In the genomic region with DNA sequence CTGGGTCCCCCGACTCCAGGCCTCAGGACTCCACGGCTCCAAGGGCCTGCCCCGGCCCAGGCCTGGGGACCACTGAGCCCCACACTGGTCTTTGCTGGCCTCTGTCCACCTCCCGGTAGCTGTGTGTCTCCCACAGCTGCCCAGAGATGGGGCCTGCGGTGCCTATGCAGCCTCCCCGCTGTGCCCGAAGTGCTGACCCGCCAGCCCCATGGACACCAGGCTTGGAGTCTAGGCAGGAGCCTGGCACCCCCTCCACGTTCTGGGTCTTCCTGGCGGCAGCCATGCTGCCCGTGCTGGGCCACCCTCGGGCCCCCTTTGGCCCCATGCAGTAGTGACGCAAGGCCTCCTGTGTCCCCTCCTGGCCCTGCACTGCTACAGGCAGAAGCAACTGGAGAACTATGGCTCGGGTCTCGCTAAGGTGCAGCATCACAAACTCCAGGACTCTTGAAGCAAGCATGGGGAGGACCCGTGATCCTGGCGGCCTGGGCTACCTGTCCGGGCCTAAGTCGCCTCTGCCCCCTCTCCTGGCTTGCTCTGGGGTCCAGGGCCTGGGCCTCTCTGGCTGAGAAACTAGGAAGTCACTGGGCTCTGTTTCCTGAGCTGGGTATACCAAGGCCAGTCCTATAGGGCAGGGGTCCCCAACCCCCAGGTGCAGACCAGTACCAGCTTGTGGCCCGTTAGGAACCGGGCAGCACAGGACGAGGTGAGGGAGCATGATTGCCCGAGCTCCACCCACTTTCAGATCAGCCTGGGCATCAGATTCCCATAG, we compare ENCODE assay signal across 6 cellular contexts. TPM values are rescaled to one million over a fixed set of nuclear protein-coding genes. Genes with fewer than 3 reads are reported as not detected.
DNase-seq lines count a peak whose midpoint lies in the region; ATAC-seq and TF ChIP-seq lines count a peak whose summit lies in the region.

No MANE protein-coding gene starts in this region.

- no CpG with 5 or more reads among the region's 23 CpGs for WGBS in neuronal stem cell (ENCODE audit: extremely low coverage in 2 of 2, insufficient read length in 2 of 2, insufficient replicate concordance in 1 of 2), 2 donors

- H3K27me3 ChIP-seq in neuronal stem cell (ENCODE audit: control insufficient read depth in 3 of 3, insufficient read depth in 3 of 3, low read depth in 1 of 3, low read length in 3 of 3), result peaks cover 0 to 5% (median 2%) of the 10 kb centered on the region in 3 experiments

- H2AFZ ChIP-seq in neuronal stem cell (ENCODE audit: low read length), result peak overlapping the region; percentile 94

- peak; percentile 21 for DNase-seq in AG10803 (ENCODE audit: low read depth)
- DNase-seq in caudate nucleus (lab: John Stamatoyannopoulos, UW), result peak in 1 of 61 donors; percentile 51
- DNase-seq in neuronal stem cell (ENCODE audit: low spot score), result no peak
- DNase-seq in DMS114 treated with DMSO at 0.1 percent for 48 hours (lab: John Stamatoyannopoulos, UW; ENCODE audit: unreplicated experiment), result no peak
- no peak for DNase-seq in stimulated activated CD4-positive, alpha-beta T cell treated with anti-CD3 and anti-CD28 coated beads, Interleukin-4, amount 100 ng/mL, for 4 hours

- peak overlapping the region; percentile 63 for H3K14ac ChIP-seq in neuronal stem cell (ENCODE audit: low read length)

- peaks cover 14 to 26% of the 10 kb centered on the region in 2 donors for H3K36me3 ChIP-seq in neuronal stem cell (replicated peaks in 1 of 2; ENCODE audit: control insufficient read depth in 2 of 2, insufficient read depth in 2 of 2, low read length in 2 of 2)

- no peak for TF ChIP-seq CTCF in AG10803 (conservative IDR thresholded peaks at IDR 0.05; ENCODE audit: low read length)

- peak overlapping the region; percentile 9 for H2BK15ac ChIP-seq in neuronal stem cell (ENCODE audit: low read length)

- H4K91ac ChIP-seq in neuronal stem cell (ENCODE audit: low read depth, low read length, poor library complexity), result peak overlapping the region; percentile 11

- H3K9ac ChIP-seq in neuronal stem cell (ENCODE audit: low read depth, low read length, poor library complexity), result peak overlapping the region; percentile 100

- peak overlapping the region; percentile 75 for H2BK12ac ChIP-seq in neuronal stem cell (ENCODE audit: low read length)

- H3K4me2 ChIP-seq in neuronal stem cell (ENCODE audit: insufficient read depth, low read length, poor library complexity, severe bottlenecking), result peak overlapping the region; percentile 89

- H3K79me1 ChIP-seq in neuronal stem cell (ENCODE audit: low read depth, low read length), result peaks cover 7% of the 10 kb centered on the region

- H3K4me3 ChIP-seq in AG10803 (ENCODE audit: low read length) (peak overlapping the region; percentile 78), neuronal stem cell (ENCODE audit: low read length in 2 of 2) (peak overlapping the region; percentile 85 to 96)

- H3K4ac ChIP-seq in neuronal stem cell (ENCODE audit: low read length), result peak overlapping the region; percentile 89

- H3K23ac ChIP-seq in neuronal stem cell (ENCODE audit: low read depth, low read length, poor library complexity), result peak overlapping the region; percentile 97

- H4K8ac ChIP-seq in neuronal stem cell (ENCODE audit: low read depth, low read length), result peak overlapping the region; percentile 48

- peak overlapping the region; percentile 96 for H2AK5ac ChIP-seq in neuronal stem cell (ENCODE audit: low read depth, low read length)

- H3K27ac ChIP-seq in caudate nucleus (ENCODE audit: low read depth, low read length) (peak overlapping the region; percentile 96), neuronal stem cell (replicated peaks; ENCODE audit: low read length) (no peak overlapping the region)

- peaks cover 9 to 11% of the 10 kb centered on the region in 2 donors for H3K4me1 ChIP-seq in neuronal stem cell (ENCODE audit: control insufficient read depth in 2 of 2, insufficient read depth in 1 of 2, low read depth in 1 of 2, low read length in 2 of 2)

- ATAC-seq in HG03039 (IDR thresholded peaks at IDR 0.05; ENCODE audit: unreplicated experiment), result peak; percentile 0

- H3K9me3 ChIP-seq in neuronal stem cell (replicated peaks in 1 of 2; ENCODE audit: control insufficient read depth in 2 of 2, insufficient read depth in 1 of 2, low read depth in 1 of 2, low read length in 2 of 2), result no peaks in the 10 kb centered on the region

- peak overlapping the region; percentile 50 for H2BK120ac ChIP-seq in neuronal stem cell (ENCODE audit: low read depth, low read length)

- H2BK5ac ChIP-seq in neuronal stem cell (ENCODE audit: low read length), result peak overlapping the region; percentile 98

- peak overlapping the region; percentile 100 for H3K18ac ChIP-seq in neuronal stem cell (ENCODE audit: low read length)

RNA-seq across cellular contexts. Expression of a gene that starts 0.9 kb away (rescaled TPM):
- polyA plus RNA-seq in neuronal stem cell (2013, experiment 1 of 2), result 4.1 TPM
- 3.9 TPM for polyA plus RNA-seq in neuronal stem cell (2013, experiment 2 of 2)

RNA-seq across cellular contexts. Expression of a gene that starts 1.1 kb away (rescaled TPM):
- 966 TPM for polyA plus RNA-seq in neuronal stem cell (2013, experiment 1 of 2)
- polyA plus RNA-seq in neuronal stem cell (2013, experiment 2 of 2), result 911 TPM

RNA-seq across cellular contexts. Expression of a gene that starts 13.7 kb away (rescaled TPM):
- polyA plus RNA-seq in neuronal stem cell (2013, experiment 1 of 2), result 0.81 TPM
- polyA plus RNA-seq in neuronal stem cell (2013, experiment 2 of 2), result 0.57 TPM

RNA-seq across cellular contexts. Expression of a gene that starts 30.4 kb away (rescaled TPM):
- polyA plus RNA-seq in neuronal stem cell (2013, experiment 1 of 2), result 40.8 TPM
- 42.5 TPM for polyA plus RNA-seq in neuronal stem cell (2013, experiment 2 of 2)

RNA-seq across cellular contexts. Expression of a gene that starts 49.8 kb away (rescaled TPM):
- polyA plus RNA-seq in neuronal stem cell (2013, experiment 1 of 2), result 9.5 TPM
- 9.3 TPM for polyA plus RNA-seq in neuronal stem cell (2013, experiment 2 of 2)
